Comparison of ENCODE assay signal across 8 cellular contexts in genomic region chrX:44314259-44314734, GRCh38. TPM values are rescaled to one million over a fixed set of nuclear protein-coding genes. Genes with fewer than 3 reads are reported as not detected.
DNase-seq lines count a peak whose midpoint lies in the region; ATAC-seq lines count a peak whose summit lies in the region.

No MANE protein-coding gene starts in this region.

- no peak overlapping the region for H3K4me3 Mint-ChIP-seq in activated T-helper 17 cell treated with anti-CD3 and anti-CD28 coated beads, Interleukin-2, amount 50 U/mL, for 72 hours

- no peaks in the 10 kb centered on the region for H3K9me3 Mint-ChIP-seq in activated T-helper 17 cell treated with anti-CD3 and anti-CD28 coated beads, Interleukin-2, amount 50 U/mL, for 72 hours

- peak; percentile 12 for DNase-seq in Ammon's horn (ENCODE audit: low spot score)
- peak in 74 of 76 experiments; percentile 3 to 88 (median 59) for DNase-seq in HUDEP-2 (lab: John Stamatoyannopoulos, UW; ENCODE audit: unreplicated experiment in 76 of 76)
- peak; percentile 46 for DNase-seq in kidney tubule cell (ENCODE audit: low spot score)
- no peak for DNase-seq in T-helper 9 cell
- no peak for DNase-seq in NCI-H510A treated with DMSO at 0.1 percent for 48 hours (lab: John Stamatoyannopoulos, UW)

- H3K27me3 Mint-ChIP-seq in activated T-helper 17 cell treated with anti-CD3 and anti-CD28 coated beads, Interleukin-2, amount 50 U/mL, for 72 hours, result no peaks in the 10 kb centered on the region

- H3K36me3 Mint-ChIP-seq in activated T-helper 17 cell treated with anti-CD3 and anti-CD28 coated beads, Interleukin-2, amount 50 U/mL, for 72 hours (ENCODE audit: low read depth), result no peaks in the 10 kb centered on the region

- no peaks in the 10 kb centered on the region for H3K4me1 Mint-ChIP-seq in activated T-helper 17 cell treated with anti-CD3 and anti-CD28 coated beads, Interleukin-2, amount 50 U/mL, for 72 hours

- ATAC-seq in activated T-helper 17 cell treated with anti-CD3 and anti-CD28 coated beads, Interleukin-2, amount 50 U/mL, for 72 hours (replicated peaks), result peak; percentile 52
- ATAC-seq in GM21367 (IDR thresholded peaks at IDR 0.05; ENCODE audit: unreplicated experiment), result no peak
- no peak for ATAC-seq in HG02870 (IDR thresholded peaks at IDR 0.05; ENCODE audit: unreplicated experiment)

- H3K27ac Mint-ChIP-seq in activated T-helper 17 cell treated with anti-CD3 and anti-CD28 coated beads, Interleukin-2, amount 50 U/mL, for 72 hours, result no peak overlapping the region

RNA-seq across cellular contexts. Expression of gene EFHC2, which starts 29.2 kb away (rescaled TPM):
- total RNA-seq in activated T-helper 17 cell treated with anti-CD3 and anti-CD28 coated beads, Interleukin-2, amount 50 U/mL, for 72 hours, result under 1 TPM; 0.13 to 0.15 TPM

Comparison
In these comparisons a context has a peak if more than half of its experiments do, and no peak if none do; other contexts are left out.
1. DNase-seq: peak in Ammon's horn (single experiment), HUDEP-2 (74 of 76) and kidney tubule cell (single experiment); none in T-helper 9 cell (single experiment) and NCI-H510A treated with DMSO at 0.1 percent for 48 hours (single experiment).